In genomic region chr17:82547981-82548380, GRCh38 we compare ENCODE assay signal across 1 cellular context.
TF ChIP-seq lines count a peak whose summit lies in the region.

No MANE protein-coding gene starts in this region.

TF ChIP-seq in K562, 482 proteins besides CTCF, POLR2A, EP300 and RAD21 (continued from another document):
- no peak for TF ChIP-seq TFAP4 (CRISPR knock-in tag; IDR thresholded peaks at IDR 0.05; ENCODE audit: borderline replicate concordance)
- TF ChIP-seq CREM (IDR thresholded peaks at IDR 0.05; ENCODE audit: low read depth): no peak
- peak in 1 of 2 experiments; percentile 90; a peak in 1 of 3 replicates for TF ChIP-seq CBX3 (IDR thresholded peaks at IDR 0.05; ENCODE audit: borderline replicate concordance in 1 of 2, low read length in 2 of 2)
- TF ChIP-seq CEBPG (CRISPR knock-in tag; IDR thresholded peaks at IDR 0.05): no peak
- TF ChIP-seq CEBPG (tag; conservative IDR thresholded peaks at IDR 0.05 in 1 of 2, IDR thresholded peaks at IDR 0.05 in 1 of 2): no peak
- no peak for TF ChIP-seq USF2 (CRISPR knock-in tag; IDR thresholded peaks at IDR 0.05)
- no peak for TF ChIP-seq REST (CRISPR knock-in tag; IDR thresholded peaks at IDR 0.05; ENCODE audit: low read depth)
- no peak for TF ChIP-seq CBX8 (IDR thresholded peaks at IDR 0.05; ENCODE audit: borderline replicate concordance, extremely low read depth, low read depth, low read length, poor library complexity, severe bottlenecking)
- TF ChIP-seq FOS (IDR thresholded peaks at IDR 0.05; ENCODE audit: extremely low read depth, insufficient read length): no peak
- TF ChIP-seq ZNF717 (CRISPR knock-in tag; IDR thresholded peaks at IDR 0.05): no peak
- TF ChIP-seq ARID4B (CRISPR knock-in tag; IDR thresholded peaks at IDR 0.05): no peak
- no peak for TF ChIP-seq ATF7 (IDR thresholded peaks at IDR 0.05)
- no peak for TF ChIP-seq NCOA4 (IDR thresholded peaks at IDR 0.05; ENCODE audit: partially characterized antibody)
- TF ChIP-seq RBM25 (IDR thresholded peaks at IDR 0.05; ENCODE audit: low read depth, low read length, severe bottlenecking): peak; percentile 86
- TF ChIP-seq SFPQ (IDR thresholded peaks at IDR 0.05; ENCODE audit: low read depth, low read length): no peak
- TF ChIP-seq ZNF695 (CRISPR knock-in tag; IDR thresholded peaks at IDR 0.05): no peak
- TF ChIP-seq HIVEP1 (CRISPR knock-in tag; IDR thresholded peaks at IDR 0.05): no peak
